Comparison of ENCODE assay signal across 8 cellular contexts in the genomic region with DNA sequence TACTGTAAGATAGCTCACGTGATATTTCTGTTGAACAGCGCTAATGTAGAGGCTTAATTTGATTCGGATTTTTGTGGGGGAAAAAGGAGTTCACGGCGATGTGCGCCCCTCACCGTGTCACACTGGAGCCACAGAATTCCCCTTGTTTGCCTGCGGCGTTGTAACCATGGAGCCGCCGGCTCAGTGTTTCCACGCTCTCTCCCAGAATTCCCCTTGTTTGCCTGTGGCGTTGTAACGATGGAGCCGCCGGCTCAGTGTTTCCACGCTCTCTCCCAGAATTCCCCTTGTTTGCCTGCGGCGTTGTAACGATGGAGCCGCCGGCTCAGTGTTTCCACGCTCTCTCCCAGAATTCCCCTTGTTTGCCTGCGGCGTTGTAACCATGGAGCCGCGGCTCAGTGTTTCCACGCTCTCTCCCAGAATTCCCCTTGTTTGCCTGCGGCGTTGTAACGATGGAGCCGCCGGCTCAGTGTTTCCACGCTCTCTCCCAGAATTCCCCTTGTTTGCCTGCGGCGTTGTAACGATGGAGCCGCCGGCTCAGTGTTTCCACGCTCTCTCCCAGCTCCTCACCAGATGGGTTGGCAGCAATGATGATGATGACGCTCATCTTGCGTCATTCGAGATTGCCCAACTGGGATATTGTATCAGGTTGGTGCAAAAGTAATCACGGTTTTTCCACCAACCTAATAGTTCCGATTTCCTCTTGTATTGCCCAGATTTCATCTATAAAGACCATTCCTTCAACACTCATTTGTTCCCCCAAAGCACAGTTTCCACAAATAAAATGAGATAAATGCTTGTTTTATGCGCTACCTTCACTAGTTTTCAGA.
DNase-seq lines count a peak whose midpoint lies in the region; ATAC-seq, FAIRE-seq and TF ChIP-seq lines count a peak whose summit lies in the region.
"Not testable (repeated sequence)": the region's sequence is repeated elsewhere in the genome, so short reads cannot be mapped to it uniquely, and the experiment has no call there.

No MANE protein-coding gene starts in this region.

- peak overlapping the region; percentile 93 for H3K27ac Mint-ChIP-seq in Calu3 (ENCODE audit: unreplicated experiment)
- H3K27ac Mint-ChIP-seq in activated B cell treated with CpG ODN at 0.5 μM for 24 hours, immature natural killer cell: not testable (repeated sequence)
- H3K27ac Mint-ChIP-seq in natural killer cell = peak overlapping the region in 1 of 2 donors; percentile 43

- CTCF ChIA-PET in Calu3 (lab: Charles Lee); activated B cell treated with CpG ODN at 0.5 μM for 24 hours (lab: Charles Lee); K562 (lab: Yijun Ruan, JAX; ENCODE audit: low intra/inter-chr PET ratio): not testable (repeated sequence)

- TF ChIP-seq CTCF in Calu3 (IDR thresholded peaks at IDR 0.05; ENCODE audit: unreplicated experiment); NB4 (IDR thresholded peaks at IDR 0.05; ENCODE audit: low read depth, low read length); activated B cell treated with CpG ODN at 0.5 μM for 24 hours (IDR thresholded peaks at IDR 0.05); K562 (IDR thresholded peaks at IDR 0.05 in 2 of 3, conservative IDR thresholded peaks at IDR 0.05 in 1 of 3; ENCODE audit: insufficient read depth in 2 of 3, low read depth in 1 of 3, low read length in 3 of 3); fibroblast of lung (conservative IDR thresholded peaks at IDR 0.05 in 1 of 2, IDR thresholded peaks at IDR 0.05 in 1 of 2; ENCODE audit: low read depth in 1 of 2, low read length in 2 of 2); natural killer cell (IDR thresholded peaks at IDR 0.05); upper lobe of right lung (IDR thresholded peaks at IDR 0.05): not testable (repeated sequence)

- TF ChIP-seq EP300 in K562 (IDR thresholded peaks at IDR 0.05; ENCODE audit: low read length) = not testable (repeated sequence)

- ATAC-seq in activated B cell treated with CpG ODN at 0.5 μM for 24 hours (ENCODE audit: low read depth); K562; natural killer cell; upper lobe of right lung: not testable (repeated sequence)

- not testable (repeated sequence) for H3K36me3 ChIP-seq in K562 (ENCODE audit: control insufficient read depth, insufficient read depth, low read length); fibroblast of lung (ENCODE audit: control insufficient read depth, insufficient read depth, low read length); upper lobe of right lung

- not testable (repeated sequence) for H3K4me3 ChIP-seq in NB4 (ENCODE audit: low read depth, low read length)
- H3K4me3 ChIP-seq in K562 (peak overlapping the region; percentile 18), fibroblast of lung (replicated peaks in 1 of 4; ENCODE audit: control extremely low read depth in 1 of 4, insufficient read depth in 1 of 4, low read depth in 3 of 4, low read length in 4 of 4) (peak overlapping the region in 2 of 4 experiments; percentile 45 to 47), upper lobe of right lung (peak overlapping the region; percentile 28)

- H3K4me1 ChIP-seq in K562 (replicated peaks in 1 of 2; ENCODE audit: control insufficient read depth in 2 of 2, insufficient read depth in 2 of 2, low read length in 2 of 2); fibroblast of lung (ENCODE audit: control insufficient read depth, extremely low read depth, insufficient read depth, low read length); upper lobe of right lung: not testable (repeated sequence)

- peak overlapping the region; percentile 50 for H3K4me2 ChIP-seq in K562 (ENCODE audit: insufficient read depth, low read length)
- not testable (repeated sequence) for H3K4me2 ChIP-seq in fibroblast of lung (ENCODE audit: extremely low read depth, insufficient read depth, low read length)

- not testable (repeated sequence) for H3K27me3 Mint-ChIP-seq in Calu3 (ENCODE audit: unreplicated experiment); activated B cell treated with CpG ODN at 0.5 μM for 24 hours; immature natural killer cell (ENCODE audit: low read depth in 3 of 3)
- H3K27me3 Mint-ChIP-seq in natural killer cell (ENCODE audit: low read depth in 2 of 2) = peaks cover 19 to 21% of the 10 kb centered on the region in 2 donors

- not testable (repeated sequence) for H3K9me3 ChIP-seq in K562 (replicated peaks; ENCODE audit: control insufficient read depth, insufficient read depth, low read depth, low read length); fibroblast of lung (ENCODE audit: control insufficient read depth, insufficient read depth, low read depth, low read length); upper lobe of right lung

- H3K9me1 ChIP-seq in K562 (ENCODE audit: control insufficient read depth, insufficient read depth, low read length) = not testable (repeated sequence)

- DNase-seq in Calu3 = peak; percentile 58
- peak; percentile 2 for DNase-seq in NB4 (ENCODE audit: low read depth)
- DNase-seq in activated B cell treated with CpG ODN at 0.5 μM for 24 hours, immature natural killer cell, natural killer cell, upper lobe of right lung: not testable (repeated sequence)
- peak; percentile 20 to 59 (median 22) for DNase-seq in K562 (ENCODE audit: extremely low read depth in 1 of 4, low spot score in 3 of 4)
- peak; percentile 21 to 76 for DNase-seq in fibroblast of lung (ENCODE audit: low read depth in 2 of 2)

- not testable (repeated sequence) for H3K79me2 ChIP-seq in K562 (ENCODE audit: control insufficient read depth, insufficient read depth, low read length); fibroblast of lung (ENCODE audit: control insufficient read depth, insufficient read depth, low read length)

- peak overlapping the region; percentile 77 for H2AFZ ChIP-seq in K562 (ENCODE audit: low read depth, low read length)
- H2AFZ ChIP-seq in fibroblast of lung (ENCODE audit: low read length) = not testable (repeated sequence)

- BruUV-seq in Calu3 (replicated peaks; lab: Mats Ljungman, UMichigan); K562 (replicated peaks; lab: Mats Ljungman, UMichigan): not testable (repeated sequence)

- WGBS in K562 (ENCODE audit: insufficient coverage, low coverage, missing lambda C conversion rate) = 43% methylated on average over 28 of the region's 46 CpGs

- H4K20me1 ChIP-seq in K562 (replicated peaks; ENCODE audit: control insufficient read depth, insufficient read depth, low read length); fibroblast of lung (ENCODE audit: control insufficient read depth, extremely low read depth, insufficient read depth, low read length): not testable (repeated sequence)

- TF ChIP-seq RAD21 in K562 (CRISPR knock-in tag; conservative IDR thresholded peaks at IDR 0.05 in 1 of 2, IDR thresholded peaks at IDR 0.05 in 1 of 2) = not testable (repeated sequence)

- in situ Hi-C loops in K562 (cut with MboI) = not testable (repeated sequence)

- not testable (repeated sequence) for H3K27me3 ChIP-seq in K562 (ENCODE audit: control insufficient read depth in 2 of 2, insufficient read depth in 2 of 2, low read length in 2 of 2); fibroblast of lung (ENCODE audit: control insufficient read depth, insufficient read depth, low read length); upper lobe of right lung

- H3K4me3 Mint-ChIP-seq in Calu3 (ENCODE audit: low read depth, unreplicated experiment) (peak overlapping the region; percentile 64), activated B cell treated with CpG ODN at 0.5 μM for 24 hours (peak overlapping the region; percentile 65), immature natural killer cell (peak overlapping the region in 3 of 5 donors; percentile 9 to 37 (median 20)), natural killer cell (peak overlapping the region; percentile 35)

- not testable (repeated sequence) for H3K36me3 Mint-ChIP-seq in Calu3 (ENCODE audit: insufficient read depth, unreplicated experiment); activated B cell treated with CpG ODN at 0.5 μM for 24 hours (ENCODE audit: low read depth); immature natural killer cell; natural killer cell

- POLR2A ChIA-PET in activated B cell treated with CpG ODN at 0.5 μM for 24 hours (lab: Charles Lee); K562 (lab: Yijun Ruan, JAX): not testable (repeated sequence)

- TF ChIP-seq POLR2A in NB4 (IDR thresholded peaks at IDR 0.05; ENCODE audit: extremely low read depth, insufficient read length); K562 (conservative IDR thresholded peaks at IDR 0.05): not testable (repeated sequence)

- intact Hi-C loops in Calu3 (cut with micrococcal nuclease; ENCODE audit: unreplicated experiment); activated B cell treated with CpG ODN at 0.5 μM for 24 hours (cut with micrococcal nuclease); K562 (cut with micrococcal nuclease); natural killer cell (cut with micrococcal nuclease); upper lobe of right lung (cut with DNase I): not testable (repeated sequence)

- H3K9ac ChIP-seq in K562 (ENCODE audit: insufficient read depth in 1 of 2, low read depth in 2 of 2, low read length in 2 of 2) = peak overlapping the region; percentile 44 to 62; a peak in 2 of 4 replicates
- H3K9ac ChIP-seq in fibroblast of lung (ENCODE audit: insufficient read depth, low read length) = not testable (repeated sequence)

- H3K27ac ChIP-seq in K562 (ENCODE audit: extremely low read depth, low read depth, low read length) = not testable (repeated sequence)
- H3K27ac ChIP-seq in fibroblast of lung (ENCODE audit: insufficient read depth, low read length) (peak overlapping the region; percentile 53), upper lobe of right lung (peak overlapping the region; percentile 24)

- not testable (repeated sequence) for FAIRE-seq in K562 (lab: Jason Lieb, UNC)

- not testable (repeated sequence) for H3K9me3 Mint-ChIP-seq in Calu3 (ENCODE audit: low read depth, unreplicated experiment); activated B cell treated with CpG ODN at 0.5 μM for 24 hours; immature natural killer cell; natural killer cell

- H3K4me1 Mint-ChIP-seq in Calu3 (ENCODE audit: low read depth, unreplicated experiment); activated B cell treated with CpG ODN at 0.5 μM for 24 hours: not testable (repeated sequence)
- H3K4me1 Mint-ChIP-seq in immature natural killer cell = peaks cover 20 to 36% of the 10 kb centered on the region in 2 donors
- peaks cover 16 to 26% of the 10 kb centered on the region in 2 donors for H3K4me1 Mint-ChIP-seq in natural killer cell
